ENCODE assay signal across 8 cellular contexts in the genomic region with DNA sequence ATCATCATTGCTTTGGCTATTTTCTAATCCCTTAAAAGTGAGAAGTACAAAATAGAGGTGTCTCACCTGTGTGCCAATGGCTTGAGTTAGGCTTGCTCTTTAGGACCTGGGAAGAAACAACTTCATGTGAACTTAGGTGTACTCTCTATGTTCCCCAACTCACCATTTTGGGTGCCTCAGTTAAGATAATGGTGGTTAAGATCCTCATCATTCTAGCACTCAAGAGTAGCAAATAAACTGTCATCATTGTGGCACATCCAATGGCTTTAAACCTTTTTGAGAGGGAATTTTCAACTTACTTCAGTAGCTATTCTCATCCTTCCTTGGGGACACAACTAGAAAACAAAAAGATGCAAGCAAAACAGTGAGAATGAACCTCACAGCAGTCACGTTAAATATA. TPM values are rescaled to one million over a fixed set of nuclear protein-coding genes. Genes with fewer than 3 reads are reported as not detected.
A peak's percentile ranks its signal among the peaks of the same experiment; 100 is the strongest.
DNase-seq lines count a peak whose midpoint lies in the region; FAIRE-seq and TF ChIP-seq lines count a peak whose summit lies in the region.

No MANE protein-coding gene starts in this region.

- H3K4me3 ChIP-seq in keratinocyte (ENCODE audit: control insufficient read depth in 2 of 3, extremely low read depth in 1 of 3, insufficient read depth in 2 of 3, low read depth in 1 of 3, low read length in 3 of 3) (peak overlapping the region; percentile 87 to 100 (median 96)), tibial artery (peak overlapping the region; percentile 80 to 81)

- H3K9me1 ChIP-seq in keratinocyte (ENCODE audit: control insufficient read depth, extremely low read depth, insufficient read depth, low read length), result no peaks in the 10 kb centered on the region

- H3K27ac Mint-ChIP-seq in activated naive CD4-positive, alpha-beta T cell treated with anti-CD3 and anti-CD28 coated beads, Interleukin-2, amount 10 ng/mL, durations not matched to agents 7 days and 5 days, result peak overlapping the region; percentile 96
- H3K27ac Mint-ChIP-seq in activated T-helper 2 cell treated with anti-CD3 and anti-CD28 coated beads, Interferon-gamma antibody, Interleukin-2, Interleukin-4, amounts not matched to agents 10 μg/mL and 5 μg/mL and 100 μg/mL, durations not matched to agents 14 hours and 24 hours and 36 hours, result peak overlapping the region; percentile 96

- H3K4me3 Mint-ChIP-seq in activated naive CD4-positive, alpha-beta T cell treated with anti-CD3 and anti-CD28 coated beads, Interleukin-2, amount 10 ng/mL, durations not matched to agents 7 days and 5 days, result peak overlapping the region; percentile 93
- peak overlapping the region; percentile 98 for H3K4me3 Mint-ChIP-seq in activated T-helper 2 cell treated with anti-CD3 and anti-CD28 coated beads, Interferon-gamma antibody, Interleukin-2, Interleukin-4, amounts not matched to agents 10 μg/mL and 5 μg/mL and 100 μg/mL, durations not matched to agents 14 hours and 24 hours and 36 hours (ENCODE audit: low read depth)

- dilution Hi-C loops in keratinocyte (cut with MboI; ENCODE audit: extremely low pct_ligation_motif_present, low sequenced_read_pairs), result no loop called here

- H2AFZ ChIP-seq in keratinocyte (ENCODE audit: control insufficient read depth, low read length), result no peak overlapping the region

- no peaks in the 10 kb centered on the region for H3K27me3 Mint-ChIP-seq in activated naive CD4-positive, alpha-beta T cell treated with anti-CD3 and anti-CD28 coated beads, Interleukin-2, amount 10 ng/mL, durations not matched to agents 7 days and 5 days
- no peaks in the 10 kb centered on the region for H3K27me3 Mint-ChIP-seq in activated T-helper 2 cell treated with anti-CD3 and anti-CD28 coated beads, Interferon-gamma antibody, Interleukin-2, Interleukin-4, amounts not matched to agents 10 μg/mL and 5 μg/mL and 100 μg/mL, durations not matched to agents 14 hours and 24 hours and 36 hours (ENCODE audit: low read depth)

- peak overlapping the region; percentile 86 for H3K4me2 ChIP-seq in keratinocyte (ENCODE audit: control insufficient read depth, extremely low read depth, insufficient read depth, low read depth, low read length)

- peaks cover 35% of the 10 kb centered on the region for H3K79me2 ChIP-seq in keratinocyte (ENCODE audit: control insufficient read depth, insufficient read depth, low read length)

- peaks cover 20 to 49% of the 10 kb centered on the region in 2 experiments for H3K36me3 ChIP-seq in keratinocyte (ENCODE audit: control insufficient read depth in 2 of 2, extremely low read depth in 1 of 2, insufficient read depth in 2 of 2, low read length in 2 of 2)
- H3K36me3 ChIP-seq in tibial artery, result peaks cover 27 to 54% (median 53%) of the 10 kb centered on the region in 3 donors

- H3K27ac ChIP-seq in keratinocyte (ENCODE audit: control insufficient read depth, insufficient read depth, low read length) (peak overlapping the region; percentile 93), tibial artery (peak overlapping the region in 1 of 2 donors; percentile 94)

- FAIRE-seq in keratinocyte (lab: Jason Lieb, UNC), result no peak

- H3K4me1 Mint-ChIP-seq in activated naive CD4-positive, alpha-beta T cell treated with anti-CD3 and anti-CD28 coated beads, Interleukin-2, amount 10 ng/mL, durations not matched to agents 7 days and 5 days, result peaks cover 68% of the 10 kb centered on the region
- peaks cover 45% of the 10 kb centered on the region for H3K4me1 Mint-ChIP-seq in activated T-helper 2 cell treated with anti-CD3 and anti-CD28 coated beads, Interferon-gamma antibody, Interleukin-2, Interleukin-4, amounts not matched to agents 10 μg/mL and 5 μg/mL and 100 μg/mL, durations not matched to agents 14 hours and 24 hours and 36 hours (ENCODE audit: low read depth)

- H3K9me3 Mint-ChIP-seq in activated naive CD4-positive, alpha-beta T cell treated with anti-CD3 and anti-CD28 coated beads, Interleukin-2, amount 10 ng/mL, durations not matched to agents 7 days and 5 days, result no peaks in the 10 kb centered on the region
- no peaks in the 10 kb centered on the region for H3K9me3 Mint-ChIP-seq in activated T-helper 2 cell treated with anti-CD3 and anti-CD28 coated beads, Interferon-gamma antibody, Interleukin-2, Interleukin-4, amounts not matched to agents 10 μg/mL and 5 μg/mL and 100 μg/mL, durations not matched to agents 14 hours and 24 hours and 36 hours

- H3K27me3 ChIP-seq in keratinocyte (ENCODE audit: control insufficient read depth, extremely low read depth, insufficient read depth, low read length) (no peaks in the 10 kb centered on the region), tibial artery (no peaks in the 10 kb centered on the region)

- peaks cover 37% of the 10 kb centered on the region for H4K20me1 ChIP-seq in keratinocyte (ENCODE audit: control insufficient read depth, extremely low read depth, insufficient read depth, low read length)

- CTCF ChIA-PET in activated naive CD4-positive, alpha-beta T cell treated with anti-CD3 and anti-CD28 coated beads, Interleukin-2, amount 10 ng/mL, durations not matched to agents 7 days and 5 days (lab: Charles Lee), result no interaction called here

- peak overlapping the region; percentile 99 for H3K9ac ChIP-seq in keratinocyte (ENCODE audit: control insufficient read depth, extremely low read depth, insufficient read depth, low read length)

- no peak for TF ChIP-seq CTCF in keratinocyte (optimal IDR thresholded peaks at IDR 0.05 in 1 of 3, IDR thresholded peaks at IDR 0.05 in 1 of 3, conservative IDR thresholded peaks at IDR 0.05 in 1 of 3; ENCODE audit: extremely low read depth in 1 of 3, insufficient read depth in 2 of 3, low read length in 3 of 3)
- TF ChIP-seq CTCF in tibial artery (IDR thresholded peaks at IDR 0.05), result no peak

- no peak for DNase-seq in activated naive CD4-positive, alpha-beta T cell treated with anti-CD3 and anti-CD28 coated beads, Interleukin-2, amount 10 ng/mL, durations not matched to agents 7 days and 5 days
- DNase-seq in activated naive CD4-positive, alpha-beta T cell treated with anti-CD3 and anti-CD28 coated beads, Interleukin-2, amount 50 U/mL, for 16 hours, result no peak
- DNase-seq in activated T-helper 2 cell treated with anti-CD3 and anti-CD28 coated beads, Interferon-gamma antibody, Interleukin-2, Interleukin-4, amounts not matched to agents 10 μg/mL and 5 μg/mL and 100 μg/mL, durations not matched to agents 14 hours and 24 hours and 36 hours (ENCODE audit: low spot score), result no peak
- DNase-seq in keratinocyte (ENCODE audit: low read depth, low spot score) (no peak), tibial artery (no peak), NCI-H2227 treated with DMSO at 0.1 percent for 48 hours (lab: John Stamatoyannopoulos, UW) (no peak), DMS153 (lab: John Stamatoyannopoulos, UW) (no peak), GF-D8 (lab: John Stamatoyannopoulos, UW) (no peak)

- peaks cover 32% of the 10 kb centered on the region for H3K4me1 ChIP-seq in keratinocyte (ENCODE audit: control insufficient read depth, extremely low read depth, insufficient read depth, low read length)
- peaks cover 0 to 32% (median 9%) of the 10 kb centered on the region in 4 donors for H3K4me1 ChIP-seq in tibial artery

- intact Hi-C loops in activated T-helper 2 cell treated with anti-CD3 and anti-CD28 coated beads, Interferon-gamma antibody, Interleukin-2, Interleukin-4, amounts not matched to agents 10 μg/mL and 5 μg/mL and 100 μg/mL, durations not matched to agents 14 hours and 24 hours and 36 hours (cut with micrococcal nuclease), result loop anchor here (5.0 to 10.0 kb wide), 4 partner anchors 86 to 1202 kb away; partner anchors contain the start of gene CACYBP
- intact Hi-C loops in tibial artery (cut with DNase I; ENCODE audit: low total_unique reads), result loop anchor here (5.0 to 10.0 kb wide), 2 partner anchors 39 to 158 kb away; partner anchors contain the start of gene RC3H1

- H3K36me3 Mint-ChIP-seq in activated naive CD4-positive, alpha-beta T cell treated with anti-CD3 and anti-CD28 coated beads, Interleukin-2, amount 10 ng/mL, durations not matched to agents 7 days and 5 days, result peaks cover 58% of the 10 kb centered on the region
- H3K36me3 Mint-ChIP-seq in activated T-helper 2 cell treated with anti-CD3 and anti-CD28 coated beads, Interferon-gamma antibody, Interleukin-2, Interleukin-4, amounts not matched to agents 10 μg/mL and 5 μg/mL and 100 μg/mL, durations not matched to agents 14 hours and 24 hours and 36 hours (ENCODE audit: low read depth), result peaks cover 76% of the 10 kb centered on the region

- no peaks in the 10 kb centered on the region for H3K9me3 ChIP-seq in keratinocyte (ENCODE audit: control insufficient read depth, low read depth, low read length)
- H3K9me3 ChIP-seq in tibial artery, result no peaks in the 10 kb centered on the region

RNA-seq across cellular contexts. Expression of gene GAS5, which starts 1.3 kb away (rescaled TPM):
- total RNA-seq in activated T-helper 2 cell treated with anti-CD3 and anti-CD28 coated beads, Interferon-gamma antibody, Interleukin-2, Interleukin-4, amounts not matched to agents 10 μg/mL and 5 μg/mL and 100 μg/mL, durations not matched to agents 14 hours and 24 hours and 36 hours, result 650 and 661 TPM in 2 replicates
- polyA plus RNA-seq in keratinocyte, result 738 to 1,196 TPM (median 976 TPM) in 3 replicates
- 755 TPM for polyA plus RNA-seq in keratinocyte (2011; ENCODE audit: low read depth)
- 908 and 1,281 TPM in 2 replicates for polyA plus RNA-seq in keratinocyte (2011; cell fraction: cytosol; rRNA removed)
- polyA plus RNA-seq in keratinocyte (2011; cell fraction: nucleus; rRNA removed), result 734 and 1,049 TPM in 2 replicates
- polyA plus RNA-seq in keratinocyte (2012; ENCODE audit: low replicate concordance), result 585 and 1,725 TPM in 2 replicates
- polyA minus RNA-seq in keratinocyte, result 170 to 566 TPM (median 382 TPM) in 3 replicates
- 168 TPM for polyA minus RNA-seq in keratinocyte (2011; cell fraction: cytosol; rRNA and poly(A)+ RNA removed)
- 386 and 468 TPM in 2 replicates for polyA minus RNA-seq in keratinocyte (2011; cell fraction: nucleus; rRNA and poly(A)+ RNA removed)

RNA-seq across cellular contexts. Expression of gene ZBTB37, which starts 1.7 kb away (rescaled TPM):
- 8.7 and 8.8 TPM in 2 replicates for total RNA-seq in activated T-helper 2 cell treated with anti-CD3 and anti-CD28 coated beads, Interferon-gamma antibody, Interleukin-2, Interleukin-4, amounts not matched to agents 10 μg/mL and 5 μg/mL and 100 μg/mL, durations not matched to agents 14 hours and 24 hours and 36 hours
- polyA plus RNA-seq in keratinocyte, result 1.4 to 1.8 TPM (median 1.7 TPM) in 3 replicates
- polyA plus RNA-seq in keratinocyte (2011; ENCODE audit: low read depth), result 2.0 TPM
- polyA plus RNA-seq in keratinocyte (2011; cell fraction: cytosol; rRNA removed), result 0.44 and 0.62 TPM in 2 replicates
- polyA plus RNA-seq in keratinocyte (2011; cell fraction: nucleus; rRNA removed), result 3.5 and 3.9 TPM in 2 replicates
- 0.87 and 1.1 TPM in 2 replicates for polyA plus RNA-seq in keratinocyte (2012; ENCODE audit: low replicate concordance)
- polyA minus RNA-seq in keratinocyte, result 2.4 to 8.0 TPM (median 5.8 TPM) in 3 replicates
- polyA minus RNA-seq in keratinocyte (2011; cell fraction: cytosol; rRNA and poly(A)+ RNA removed), result 1.5 TPM
- polyA minus RNA-seq in keratinocyte (2011; cell fraction: nucleus; rRNA and poly(A)+ RNA removed), result 4.1 and 8.4 TPM in 2 replicates

RNA-seq across cellular contexts. Expression of gene CENPL, which starts 41.8 kb away (rescaled TPM):
- 26.1 and 26.2 TPM in 2 replicates for total RNA-seq in activated T-helper 2 cell treated with anti-CD3 and anti-CD28 coated beads, Interferon-gamma antibody, Interleukin-2, Interleukin-4, amounts not matched to agents 10 μg/mL and 5 μg/mL and 100 μg/mL, durations not matched to agents 14 hours and 24 hours and 36 hours
- polyA plus RNA-seq in keratinocyte, result 4.9 to 9.4 TPM (median 7.6 TPM) in 3 replicates
- 3.0 TPM for polyA plus RNA-seq in keratinocyte (2011; ENCODE audit: low read depth)
- polyA plus RNA-seq in keratinocyte (2011; cell fraction: cytosol; rRNA removed), result 2.7 and 7.4 TPM in 2 replicates
- polyA plus RNA-seq in keratinocyte (2011; cell fraction: nucleus; rRNA removed), result 6.0 and 6.3 TPM in 2 replicates
- polyA plus RNA-seq in keratinocyte (2012; ENCODE audit: low replicate concordance), result 3.2 and 5.6 TPM in 2 replicates
- 1.5 to 13.9 TPM (median 3.6 TPM) in 3 replicates for polyA minus RNA-seq in keratinocyte
- 3.8 TPM for polyA minus RNA-seq in keratinocyte (2011; cell fraction: cytosol; rRNA and poly(A)+ RNA removed)
- polyA minus RNA-seq in keratinocyte (2011; cell fraction: nucleus; rRNA and poly(A)+ RNA removed), result 3.5 and 5.3 TPM in 2 replicates

RNA-seq across cellular contexts. Expression of gene DARS2, which starts 42.0 kb away (rescaled TPM):
- total RNA-seq in activated T-helper 2 cell treated with anti-CD3 and anti-CD28 coated beads, Interferon-gamma antibody, Interleukin-2, Interleukin-4, amounts not matched to agents 10 μg/mL and 5 μg/mL and 100 μg/mL, durations not matched to agents 14 hours and 24 hours and 36 hours, result 49.7 and 49.9 TPM in 2 replicates
- 27.6 to 36.4 TPM (median 33.4 TPM) in 3 replicates for polyA plus RNA-seq in keratinocyte
- 5.3 TPM for polyA plus RNA-seq in keratinocyte (2011; ENCODE audit: low read depth)
- polyA plus RNA-seq in keratinocyte (2011; cell fraction: cytosol; rRNA removed), result 22.3 and 35.9 TPM in 2 replicates
- polyA plus RNA-seq in keratinocyte (2011; cell fraction: nucleus; rRNA removed), result 50.3 and 56.6 TPM in 2 replicates
- 9.3 and 21.8 TPM in 2 replicates for polyA plus RNA-seq in keratinocyte (2012; ENCODE audit: low replicate concordance)
- polyA minus RNA-seq in keratinocyte, result 19.2 to 39.2 TPM (median 36.3 TPM) in 3 replicates
- polyA minus RNA-seq in keratinocyte (2011; cell fraction: cytosol; rRNA and poly(A)+ RNA removed), result 24.0 TPM
- 27.5 and 48.5 TPM in 2 replicates for polyA minus RNA-seq in keratinocyte (2011; cell fraction: nucleus; rRNA and poly(A)+ RNA removed)

RNA-seq across cellular contexts. Expression of gene SERPINC1, which starts 50.7 kb away (rescaled TPM):
- total RNA-seq in activated T-helper 2 cell treated with anti-CD3 and anti-CD28 coated beads, Interferon-gamma antibody, Interleukin-2, Interleukin-4, amounts not matched to agents 10 μg/mL and 5 μg/mL and 100 μg/mL, durations not matched to agents 14 hours and 24 hours and 36 hours, result 0.16 TPM in 1 of 2 replicates, not detected in the other
- 0.14 to 0.26 TPM (median 0.18 TPM) in 3 replicates for polyA plus RNA-seq in keratinocyte
- 0.36 TPM for polyA plus RNA-seq in keratinocyte (2011; ENCODE audit: low read depth)
- 0.06 and 0.17 TPM in 2 replicates for polyA plus RNA-seq in keratinocyte (2011; cell fraction: cytosol; rRNA removed)
- 0.59 and 0.72 TPM in 2 replicates for polyA plus RNA-seq in keratinocyte (2011; cell fraction: nucleus; rRNA removed)
- polyA plus RNA-seq in keratinocyte (2012; ENCODE audit: low replicate concordance), result 0.09 and 0.17 TPM in 2 replicates
- polyA minus RNA-seq in keratinocyte, result 0.43 TPM in 1 of 3 replicates, not detected in the others
- polyA minus RNA-seq in keratinocyte (2011; cell fraction: cytosol; rRNA and poly(A)+ RNA removed), result not detected
- 0.54 TPM in 1 of 2 replicates, not detected in the other for polyA minus RNA-seq in keratinocyte (2011; cell fraction: nucleus; rRNA and poly(A)+ RNA removed)
